8 cellular contexts compared by ENCODE assay signal in genomic region chr17:50056961-50057330, GRCh38. TPM values are rescaled to one million over a fixed set of nuclear protein-coding genes. Genes with fewer than 3 reads are reported as not detected.
DNase-seq lines count a peak whose midpoint lies in the region; ATAC-seq, FAIRE-seq and TF ChIP-seq lines count a peak whose summit lies in the region.

No MANE protein-coding gene starts in this region.

- H2AFZ ChIP-seq in osteoblast (ENCODE audit: low read length): peak overlapping the region; percentile 39

- H3K36me3 ChIP-seq in Peyer's patch (no peaks in the 10 kb centered on the region), osteoblast (ENCODE audit: insufficient read depth, low read length) (no peaks in the 10 kb centered on the region)

- FAIRE-seq in RCC 7860 (lab: Jason Lieb, UNC): no peak

- H4K20me1 ChIP-seq in osteoblast (ENCODE audit: insufficient read depth, low read length): peaks cover 5% of the 10 kb centered on the region

- TF ChIP-seq POLR2A in Peyer's patch (IDR thresholded peaks at IDR 0.05): peak in 1 of 2 donors; percentile 7

- TF ChIP-seq CTCF in Peyer's patch (IDR thresholded peaks at IDR 0.05): no peak
- TF ChIP-seq CTCF in osteoblast (IDR thresholded peaks at IDR 0.05; ENCODE audit: extremely low read depth, low read depth, low read length): no peak

- DNase-seq in EL: peak; percentile 62
- peak in 2 of 3 donors; percentile 62 to 73 for DNase-seq in Peyer's patch
- peak; percentile 95 for DNase-seq in osteoblast (ENCODE audit: insufficient read length, low spot score, missing footprints)
- no peak for DNase-seq in RCC 7860 (ENCODE audit: low spot score)
- DNase-seq in NCI-H446 treated with DMSO at 0.1 percent for 48 hours (lab: John Stamatoyannopoulos, UW): no peak

- H3K4me1 ChIP-seq in Peyer's patch: peaks cover 0 to 74% (median 11%) of the 10 kb centered on the region in 4 donors
- H3K4me1 ChIP-seq in osteoblast (ENCODE audit: insufficient read depth, low read length): peaks cover 70% of the 10 kb centered on the region

- H3K4me2 ChIP-seq in osteoblast (ENCODE audit: insufficient read depth, low read length): peak overlapping the region; percentile 98

- H3K9me3 ChIP-seq in Peyer's patch (no peaks in the 10 kb centered on the region), osteoblast (ENCODE audit: low read depth, low read length) (no peaks in the 10 kb centered on the region)

- H3K27ac ChIP-seq in Peyer's patch: peak overlapping the region; percentile 74 to 99 (median 90)
- peak overlapping the region; percentile 88 for H3K27ac ChIP-seq in osteoblast (ENCODE audit: low read depth, low read length)

- peak overlapping the region; percentile 66 to 85 (median 76) for H3K4me3 ChIP-seq in Peyer's patch
- peak overlapping the region; percentile 79 for H3K4me3 ChIP-seq in osteoblast (ENCODE audit: insufficient read depth, low read length)

- H3K27me3 ChIP-seq in Peyer's patch (no peaks in the 10 kb centered on the region), osteoblast (ENCODE audit: insufficient read depth, low read length) (no peaks in the 10 kb centered on the region)

- ATAC-seq in esophagus mucosa (peak; percentile 24), GM19467 (IDR thresholded peaks at IDR 0.05; ENCODE audit: unreplicated experiment) (no peak), HG03342 (IDR thresholded peaks at IDR 0.05; ENCODE audit: unreplicated experiment) (no peak)

- peaks cover 71% of the 10 kb centered on the region for H3K79me2 ChIP-seq in osteoblast (ENCODE audit: insufficient read depth, low read length)

RNA-seq across cellular contexts. Expression of gene ITGA3, which starts 1.0 kb away (rescaled TPM):
- 100 to 1,000 TPM in 3 of 4 donors, 10 to 100 TPM in 1; 71.0 to 285 (median 247) TPM for total RNA-seq in Peyer's patch
- total RNA-seq in esophagus mucosa: 83.1 TPM
- total RNA-seq in osteoblast: 73.4 and 81.4 TPM in 2 replicates

RNA-seq across cellular contexts. Expression of gene PDK2, which starts 38.2 kb away (rescaled TPM):
- total RNA-seq in Peyer's patch (100 to 1,000 TPM in 3 of 4 donors, 10 to 100 TPM in 1; 23.1 to 283 (median 164) TPM), esophagus mucosa (13.6 TPM), osteoblast (43.4 and 54.8 TPM in 2 replicates)

Comparison
In these comparisons a context has a peak if more than half of its experiments do, and no peak if none do; other contexts are left out.
1. DNase-seq: peak in EL (single experiment), Peyer's patch (2 of 3) and osteoblast (single experiment); none in RCC 7860 (single experiment) and NCI-H446 treated with DMSO at 0.1 percent for 48 hours (single experiment).